ENCODE assay signal across 9 cellular contexts in the genomic region with DNA sequence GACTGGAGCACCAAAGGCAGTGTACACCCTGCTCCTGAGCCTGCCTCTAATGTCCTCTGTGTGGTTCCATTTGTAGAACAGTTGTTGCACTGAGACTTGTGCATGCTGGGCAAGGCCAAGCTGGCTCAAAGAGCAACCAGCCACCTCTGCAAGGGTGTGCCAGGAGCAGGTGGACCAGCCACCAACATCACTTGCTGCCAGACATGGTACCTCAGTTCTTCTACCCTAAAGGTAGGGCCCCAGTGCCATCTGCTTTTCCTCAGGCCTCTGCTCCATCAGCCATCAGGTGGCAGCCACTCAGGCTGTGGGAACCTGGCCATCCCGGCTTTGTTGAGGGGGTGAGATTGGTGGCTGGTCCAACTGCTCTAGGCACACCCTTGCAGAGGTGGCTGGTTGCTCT. TPM values are rescaled to one million over a fixed set of nuclear protein-coding genes. Genes with fewer than 3 reads are reported as not detected.
"Had no signal": no experiment of that assay in that cellular context is flagged by ENCODE, and none has a peak within 500 bp of the region (broad histone marks: within the 10 kb centered on the region; RNA-seq: fewer than 3 reads in every experiment).

No MANE protein-coding gene starts in this region.

RNA-seq across cellular contexts. Expression of a gene that starts 38.7 kb away (rescaled TPM):
- total RNA-seq: HepG2, HT1080, IMR-90, NCI-H460, PC-9, Peyer's patch, Right ventricle myocardium superior, RPMI7951, SJSA1 had no signal
- polyA plus RNA-seq: HepG2, IMR-90 had no signal
